ENCODE assay signal across 9 cellular contexts in genomic region chr21:37407719-37408455, GRCh38. TPM values are rescaled to one million over a fixed set of nuclear protein-coding genes. Genes with fewer than 3 reads are reported as not detected.
DNase-seq lines count a peak whose midpoint lies in the region; ATAC-seq and TF ChIP-seq lines count a peak whose summit lies in the region.
"Had no signal": no experiment of that assay in that cellular context is flagged by ENCODE, and none has a peak within 500 bp of the region (broad histone marks: within the 10 kb centered on the region; RNA-seq: fewer than 3 reads in every experiment).

No MANE protein-coding gene starts in this region.

- no peak for DNase-seq in activated T-cell treated with anti-CD3 and anti-CD28 coated beads, Interleukin-2, amount 50 U/mL, for 4 hours
- DNase-seq in activated T-cell treated with anti-CD3 and anti-CD28 coated beads, Interleukin-2, amount 50 U/mL, for 1 hour = no peak
- DNase-seq in cardiac fibroblast (ENCODE audit: low read depth in 2 of 2) (peak; percentile 45 to 57), NOMO-1 treated with dmso at 0.1 percent for 144 hours (lab: John Stamatoyannopoulos, UW; ENCODE audit: unreplicated experiment) (no peak), RWPE1 (ENCODE audit: low spot score) (no peak), amygdala (lab: John Stamatoyannopoulos, UW) (no peak)
- DNase-seq: NCI-H2171 had no signal

- CTCF ChIA-PET in RWPE1 (lab: Yijun Ruan, JAX) = interaction anchor here (0.5 to 0.9 kb wide), 3 partner anchors 9 to 157 kb away, joined by 3 to 5 read pairs (median 3); no protein-coding TSS in a partner anchor

- no peak for TF ChIP-seq CTCF in cardiac fibroblast (IDR thresholded peaks at IDR 0.05; ENCODE audit: low read depth, low read length)
- no peak for TF ChIP-seq CTCF in RWPE1 (conservative IDR thresholded peaks at IDR 0.05; ENCODE audit: low read depth)

- no peak overlapping the region for H3K4me3 ChIP-seq in cardiac fibroblast (replicated peaks in 1 of 2; ENCODE audit: low read depth in 2 of 2, low read length in 2 of 2)

- H3K9me3 Mint-ChIP-seq in activated T-cell treated with anti-CD3 and anti-CD28 coated beads, Interleukin-2, amount 50 U/mL, for 4 hours = no peaks in the 10 kb centered on the region
- no peaks in the 10 kb centered on the region for H3K9me3 Mint-ChIP-seq in stimulated activated memory B cell treated with anti-CD40 and anti-IgM and Interleukin-4, amounts not matched to agents 10 μg/mL and 1 μg/mL and 100 μg/mL, for 72 hours

- H3K27ac ChIP-seq in RWPE1 = no peak overlapping the region

- peaks cover 10% of the 10 kb centered on the region for H3K36me3 Mint-ChIP-seq in activated T-cell treated with anti-CD3 and anti-CD28 coated beads, Interleukin-2, amount 50 U/mL, for 4 hours (ENCODE audit: insufficient read depth)
- peaks cover 15% of the 10 kb centered on the region for H3K36me3 Mint-ChIP-seq in stimulated activated memory B cell treated with anti-CD40 and anti-IgM and Interleukin-4, amounts not matched to agents 10 μg/mL and 1 μg/mL and 100 μg/mL, for 72 hours

- peak; percentile 38 to 62 for ATAC-seq in activated T-cell treated with anti-CD3 and anti-CD28 coated beads, Interleukin-2, amount 50 U/mL, for 4 hours
- ATAC-seq in HG02938 (IDR thresholded peaks at IDR 0.05; ENCODE audit: unreplicated experiment) = peak; percentile 59
- no peak for ATAC-seq in stimulated activated memory B cell treated with anti-CD40 and anti-IgM and Interleukin-4, amounts not matched to agents 10 μg/mL and 1 μg/mL and 100 μg/mL, for 72 hours

- H3K4me1 Mint-ChIP-seq in activated T-cell treated with anti-CD3 and anti-CD28 coated beads, Interleukin-2, amount 50 U/mL, for 4 hours (ENCODE audit: low read depth) = peaks cover 82% of the 10 kb centered on the region
- H3K4me1 Mint-ChIP-seq in stimulated activated memory B cell treated with anti-CD40 and anti-IgM and Interleukin-4, amounts not matched to agents 10 μg/mL and 1 μg/mL and 100 μg/mL, for 72 hours = peaks cover 90% of the 10 kb centered on the region

- peak overlapping the region; percentile 47 for H3K4me3 Mint-ChIP-seq in activated T-cell treated with anti-CD3 and anti-CD28 coated beads, Interleukin-2, amount 50 U/mL, for 4 hours
- H3K4me3 Mint-ChIP-seq in stimulated activated memory B cell treated with anti-CD40 and anti-IgM and Interleukin-4, amounts not matched to agents 10 μg/mL and 1 μg/mL and 100 μg/mL, for 72 hours = peak overlapping the region; percentile 16

- no peaks in the 10 kb centered on the region for H3K27me3 Mint-ChIP-seq in activated T-cell treated with anti-CD3 and anti-CD28 coated beads, Interleukin-2, amount 50 U/mL, for 4 hours (ENCODE audit: low read depth)
- no peaks in the 10 kb centered on the region for H3K27me3 Mint-ChIP-seq in stimulated activated memory B cell treated with anti-CD40 and anti-IgM and Interleukin-4, amounts not matched to agents 10 μg/mL and 1 μg/mL and 100 μg/mL, for 72 hours

- H3K27ac Mint-ChIP-seq in stimulated activated memory B cell treated with anti-CD40 and anti-IgM and Interleukin-4, amounts not matched to agents 10 μg/mL and 1 μg/mL and 100 μg/mL, for 72 hours = peak overlapping the region; percentile 1

- POLR2A ChIA-PET in RWPE1 (lab: Yijun Ruan, JAX; ENCODE audit: low non-redundant PET) = no interaction called here

RNA-seq across cellular contexts. Expression of gene DYRK1A, which starts 41.3 kb away (rescaled TPM):
- 10 to 100 TPM; 53.8 to 60.1 (median 56.1) TPM for total RNA-seq in activated T-cell treated with anti-CD3 and anti-CD28 coated beads, Interleukin-2, amount 50 U/mL, for 4 hours

Comparison
In these comparisons a context has a peak if more than half of its experiments do, and no peak if none do; other contexts are left out.
1. DNase-seq: peak in cardiac fibroblast (2 of 2); none in activated T-cell treated with anti-CD3 and anti-CD28 coated beads, Interleukin-2, amount 50 U/mL, for 4 hours (single experiment), activated T-cell treated with anti-CD3 and anti-CD28 coated beads, Interleukin-2, amount 50 U/mL, for 1 hour (single experiment), NOMO-1 treated with dmso at 0.1 percent for 144 hours (single experiment), RWPE1 (single experiment) and amygdala (0 of 56).